In the genomic region with DNA sequence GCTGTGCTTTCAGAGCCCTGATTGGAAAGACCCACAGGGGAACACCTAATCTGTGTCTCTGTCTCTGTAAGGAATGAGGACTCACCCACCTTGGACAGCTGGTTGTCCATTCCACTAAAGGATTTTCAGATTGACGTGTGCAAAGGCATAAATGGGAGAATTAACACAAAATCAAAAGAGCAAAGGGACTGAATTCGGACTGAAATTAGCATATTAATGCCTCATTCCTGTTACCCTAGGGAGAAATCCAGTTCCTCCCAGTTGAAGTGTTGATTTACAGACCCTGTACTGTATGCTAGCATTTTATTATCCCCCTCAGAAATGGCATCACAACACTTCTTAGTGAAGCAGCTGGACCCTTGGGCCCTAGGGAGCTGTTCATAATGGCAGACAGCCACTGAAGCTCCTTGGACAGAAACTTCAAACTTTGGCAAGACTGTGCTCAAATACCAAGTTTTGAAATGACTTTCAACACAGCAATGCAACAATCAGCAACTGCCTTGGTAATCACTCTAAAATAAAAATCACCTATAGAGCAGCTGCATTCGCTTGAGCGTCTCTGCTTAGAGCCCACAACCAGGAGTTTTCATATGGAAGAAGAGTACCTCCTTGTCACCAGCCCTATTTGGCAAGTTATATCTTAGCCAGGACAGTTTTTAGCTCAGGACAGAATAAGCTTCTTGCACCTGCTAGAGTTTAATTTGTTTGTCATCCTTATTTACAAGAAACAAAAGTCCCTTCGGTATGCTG, we compare ENCODE assay signal across 1 cellular context.
TF ChIP-seq lines count a peak whose summit lies in the region.

No MANE protein-coding gene starts in this region.

TF ChIP-seq in H1, 55 proteins besides CTCF, POLR2A, EP300 and RAD21:
- TF ChIP-seq GTF2F1 (IDR thresholded peaks at IDR 0.05; ENCODE audit: borderline replicate concordance, low read depth, low read length) = no peak
- TF ChIP-seq HDAC2 (IDR thresholded peaks at IDR 0.05; ENCODE audit: borderline replicate concordance in 1 of 2, low read depth in 2 of 2, low read length in 2 of 2) = no peak
- TF ChIP-seq USF2 (IDR thresholded peaks at IDR 0.05; ENCODE audit: low read length) = no peak
- TF ChIP-seq RXRA (IDR thresholded peaks at IDR 0.05; ENCODE audit: insufficient read depth, low read depth, low read length) = no peak
- TF ChIP-seq RFX5 (IDR thresholded peaks at IDR 0.05; ENCODE audit: borderline replicate concordance, low read depth, low read length) = no peak
- TF ChIP-seq KDM4A (IDR thresholded peaks at IDR 0.05; ENCODE audit: low read depth, low read length, severe bottlenecking) = no peak
- TF ChIP-seq POLR2AphosphoS5 (IDR thresholded peaks at IDR 0.05; ENCODE audit: low read depth, low read length) = no peak
- TF ChIP-seq, protein P1, sequence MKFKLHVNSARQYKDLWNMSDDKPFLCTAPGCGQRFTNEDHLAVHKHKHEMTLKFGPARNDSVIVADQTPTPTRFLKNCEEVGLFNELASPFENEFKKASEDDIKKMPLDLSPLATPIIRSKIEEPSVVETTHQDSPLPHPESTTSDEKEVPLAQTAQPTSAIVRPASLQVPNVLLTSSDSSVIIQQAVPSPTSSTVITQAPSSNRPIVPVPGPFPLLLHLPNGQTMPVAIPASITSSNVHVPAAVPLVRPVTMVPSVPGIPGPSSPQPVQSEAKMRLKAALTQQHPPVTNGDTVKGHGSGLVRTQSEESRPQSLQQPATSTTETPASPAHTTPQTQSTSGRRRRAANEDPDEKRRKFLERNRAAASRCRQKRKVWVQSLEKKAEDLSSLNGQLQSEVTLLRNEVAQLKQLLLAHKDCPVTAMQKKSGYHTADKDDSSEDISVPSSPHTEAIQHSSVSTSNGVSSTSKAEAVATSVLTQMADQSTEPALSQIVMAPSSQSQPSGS (IDR thresholded peaks at IDR 0.05; ENCODE audit: low read length) = no peak
